ENCODE assay signal across 6 cellular contexts in genomic region chr4:108324450-108324849, GRCh38.
"Had no signal": no experiment of that assay in that cellular context is flagged by ENCODE, and none has a peak within 500 bp of the region (broad histone marks: within the 10 kb centered on the region; RNA-seq: fewer than 3 reads in every experiment).

No MANE protein-coding gene starts in this region.

- DNase-seq: IMR-90, KBM-7, KG1 had no signal

- H3K27ac ChIP-seq: HL-60 had no signal

- ATAC-seq: HepG2, K562 had no signal

- H3K4me3 ChIP-seq: K562 had no signal
